In the genomic region with DNA sequence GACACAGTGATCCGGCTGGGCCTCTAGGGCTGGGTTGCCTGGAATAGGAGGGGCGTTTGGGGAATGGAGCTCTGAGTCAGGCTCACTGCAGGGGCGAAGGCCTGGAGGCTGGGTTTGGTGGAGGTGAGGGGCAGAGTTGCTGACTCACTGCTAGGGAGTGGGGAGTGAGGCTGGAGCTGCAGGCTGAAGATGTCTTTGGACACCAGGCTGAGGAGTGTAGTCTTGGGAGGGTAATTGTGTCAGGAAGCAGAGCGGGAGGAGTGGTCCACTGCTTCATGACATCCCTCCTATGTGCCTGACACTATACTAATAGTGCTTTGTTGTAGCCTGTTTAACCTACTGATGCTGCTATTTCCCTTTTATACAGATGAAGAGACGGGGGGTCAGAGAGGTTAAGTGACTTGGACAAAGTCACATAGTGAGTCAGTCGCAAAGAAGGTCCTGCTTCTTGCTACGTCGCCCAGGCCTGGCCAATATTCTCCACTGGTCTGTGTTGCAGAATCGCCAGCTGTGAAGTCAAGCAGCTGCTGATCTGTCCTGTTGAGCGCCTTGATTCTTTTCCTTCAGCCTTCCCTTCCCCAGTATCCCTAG, we compare ENCODE assay signal across 2 cellular contexts.
TF ChIP-seq lines count a peak whose summit lies in the region.

No MANE protein-coding gene starts in this region.

TF ChIP-seq in A549, 52 proteins besides CTCF, POLR2A, EP300 and RAD21:
- TF ChIP-seq MAFK (IDR thresholded peaks at IDR 0.05; ENCODE audit: partially characterized antibody), result peak; percentile 56
- no peak for TF ChIP-seq BHLHE40 (IDR thresholded peaks at IDR 0.05; ENCODE audit: low read depth, low read length)
TF ChIP-seq in A549: peak in this region for 1.

TF ChIP-seq in IMR-90, 13 proteins besides CTCF, POLR2A, EP300 and RAD21:
- TF ChIP-seq CHD1 (IDR thresholded peaks at IDR 0.05; ENCODE audit: low read depth, low read length) (no peak), FOS (IDR thresholded peaks at IDR 0.05; ENCODE audit: low read depth, low read length) (peak; percentile 79), NFE2L2 (IDR thresholded peaks at IDR 0.05; ENCODE audit: low read depth, low read length) (peak; percentile 91), MXI1 (IDR thresholded peaks at IDR 0.05; ENCODE audit: borderline replicate concordance, low read depth, low read length) (0 out of 2 replicates have a peak, but pooled peaks have one; percentile 13), BHLHE40 (IDR thresholded peaks at IDR 0.05; ENCODE audit: low read depth, low read length) (no peak), MAZ (IDR thresholded peaks at IDR 0.05; ENCODE audit: borderline replicate concordance, low read depth, low read length) (peak; percentile 85; the same call in 1 of the 2 replicates), MAFK (IDR thresholded peaks at IDR 0.05; ENCODE audit: low read depth, low read length) (peak; percentile 50), CEBPB (IDR thresholded peaks at IDR 0.05; ENCODE audit: low read depth, low read length) (peak; percentile 62; the same call in 1 of the 2 replicates)
TF ChIP-seq in IMR-90: peak in this region for 6.
